In genomic region chr12:132084681-132085635, GRCh38 we compare ENCODE assay signal across 8 cellular contexts. TPM values are rescaled to one million over a fixed set of nuclear protein-coding genes. Genes with fewer than 3 reads are reported as not detected.
DNase-seq lines count a peak whose midpoint lies in the region; ATAC-seq and TF ChIP-seq lines count a peak whose summit lies in the region.

No MANE protein-coding gene starts in this region.

- peaks cover 32% of the 10 kb centered on the region for H3K4me1 Mint-ChIP-seq in activated naive CD4-positive, alpha-beta T cell treated with anti-CD3 and anti-CD28 coated beads, Interleukin-2, amount 50 U/mL, for 24 hours

- peak overlapping the region; percentile 95 for H3K9ac ChIP-seq in DND-41 (ENCODE audit: low read depth, low read length)

- H3K4me3 Mint-ChIP-seq in activated naive CD4-positive, alpha-beta T cell treated with anti-CD3 and anti-CD28 coated beads, Interleukin-2, amount 50 U/mL, for 24 hours, result peak overlapping the region; percentile 93

- no peaks in the 10 kb centered on the region for H3K27me3 ChIP-seq in DND-41 (ENCODE audit: insufficient read depth, low read length, poor library complexity)

- H3K9me3 ChIP-seq in DND-41 (ENCODE audit: insufficient read depth, low read length, severe bottlenecking), result no peaks in the 10 kb centered on the region

- peaks cover 29% of the 10 kb centered on the region for H3K36me3 ChIP-seq in DND-41 (ENCODE audit: insufficient read depth, low read length)

- H3K36me3 Mint-ChIP-seq in activated naive CD4-positive, alpha-beta T cell treated with anti-CD3 and anti-CD28 coated beads, Interleukin-2, amount 50 U/mL, for 24 hours, result peaks cover 7% of the 10 kb centered on the region

- H3K27ac Mint-ChIP-seq in activated naive CD4-positive, alpha-beta T cell treated with anti-CD3 and anti-CD28 coated beads, Interleukin-2, amount 50 U/mL, for 24 hours, result peak overlapping the region; percentile 95

- POLR2A ChIA-PET in RWPE1 (lab: Yijun Ruan, JAX; ENCODE audit: low non-redundant PET), result no interaction called here

- CTCF ChIA-PET in RWPE1 (lab: Yijun Ruan, JAX), result no interaction called here

- peaks cover 56% of the 10 kb centered on the region for H3K79me2 ChIP-seq in DND-41 (ENCODE audit: insufficient read depth, low read length)

- peak overlapping the region; percentile 75 for H2AFZ ChIP-seq in DND-41 (ENCODE audit: low read depth, low read length)

- DNase-seq in DND-41, result peak; percentile 68
- DNase-seq in RWPE1 (ENCODE audit: low spot score), result peak; percentile 64
- peak; percentile 83 for DNase-seq in Right ventricle myocardium superior
- DNase-seq in pons (ENCODE audit: low spot score), result peak; percentile 21
- no peak for DNase-seq in NCI-H1436 (lab: John Stamatoyannopoulos, UW)

- H3K27ac ChIP-seq in DND-41 (ENCODE audit: low read length) (peak overlapping the region; percentile 95), RWPE1 (peak overlapping the region; percentile 78)

- H3K4me1 ChIP-seq in DND-41 (ENCODE audit: insufficient read depth, low read length), result peaks cover 31% of the 10 kb centered on the region

- H3K4me2 ChIP-seq in DND-41 (ENCODE audit: insufficient read depth, low read length), result peak overlapping the region; percentile 98

- ATAC-seq in DND-41 (ENCODE audit: insufficient read depth, low read depth) (peak; percentile 50), HG02938 (IDR thresholded peaks at IDR 0.05; ENCODE audit: unreplicated experiment) (peak; percentile 31), Right ventricle myocardium superior (ENCODE audit: poor library complexity) (peak; percentile 73), HG02763 (IDR thresholded peaks at IDR 0.05; ENCODE audit: unreplicated experiment) (no peak)

- H3K9me3 Mint-ChIP-seq in activated naive CD4-positive, alpha-beta T cell treated with anti-CD3 and anti-CD28 coated beads, Interleukin-2, amount 50 U/mL, for 24 hours, result no peaks in the 10 kb centered on the region

- TF ChIP-seq CTCF in DND-41 (IDR thresholded peaks at IDR 0.05; ENCODE audit: borderline replicate concordance, extremely low read depth, low read length, poor library complexity, severe bottlenecking) (no peak), RWPE1 (conservative IDR thresholded peaks at IDR 0.05; ENCODE audit: low read depth) (no peak)

- peaks cover 11% of the 10 kb centered on the region for H4K20me1 ChIP-seq in DND-41 (ENCODE audit: insufficient read depth, low read length)

- intact Hi-C loops in Right ventricle myocardium superior (cut with DNase I), result no loop called here

- H3K27me3 Mint-ChIP-seq in activated naive CD4-positive, alpha-beta T cell treated with anti-CD3 and anti-CD28 coated beads, Interleukin-2, amount 50 U/mL, for 24 hours, result no peaks in the 10 kb centered on the region

- H3K4me3 ChIP-seq in DND-41 (ENCODE audit: low read depth in 1 of 2, low read length in 2 of 2), result peak overlapping the region; percentile 55 to 88; a peak in 3 of 4 replicates

RNA-seq across cellular contexts. Expression of gene DDX51, which starts 59.2 kb away (rescaled TPM):
- total RNA-seq in Right ventricle myocardium superior, result 10.3 TPM

RNA-seq across cellular contexts. Expression of gene NOC4L, which starts 59.3 kb away (rescaled TPM):
- 9.5 TPM for total RNA-seq in Right ventricle myocardium superior
